ENCODE assay signal across 19 cellular contexts in the genomic region with DNA sequence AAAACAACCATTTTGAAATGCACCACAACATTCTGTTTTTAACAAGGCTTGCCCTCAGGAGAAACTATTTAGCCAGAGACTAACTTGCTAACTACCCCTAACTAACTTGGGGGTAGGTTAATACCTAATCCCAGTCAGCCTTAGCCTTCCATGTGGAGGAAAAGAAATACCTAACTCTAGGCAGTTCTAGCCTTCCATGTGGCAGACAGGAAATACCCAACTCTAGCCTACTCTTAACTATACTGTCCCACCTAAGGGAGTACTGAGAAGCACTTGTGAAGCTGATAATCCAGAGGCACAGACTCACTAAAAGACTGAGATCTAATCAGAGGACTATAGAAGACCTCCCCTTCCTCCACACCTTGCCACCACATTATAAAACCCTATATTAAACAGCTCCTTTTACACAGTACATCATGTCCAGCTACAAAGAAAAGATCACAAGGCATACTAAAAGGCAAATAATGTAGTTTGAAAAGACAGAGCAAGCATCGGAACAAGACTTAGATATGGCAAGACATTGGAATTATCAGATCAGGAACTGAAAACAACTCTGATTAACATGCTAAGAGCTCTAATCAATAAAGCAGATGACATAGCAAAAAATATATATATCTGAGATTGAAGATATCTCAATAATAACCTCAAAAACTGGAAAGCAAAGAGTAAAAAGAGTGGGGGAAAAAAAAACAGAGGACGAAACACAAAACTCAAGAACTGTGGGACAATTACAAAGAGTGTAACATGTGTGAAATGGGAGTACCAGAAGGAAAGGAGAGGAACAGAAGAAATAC. TPM values are rescaled to one million over a fixed set of nuclear protein-coding genes. Genes with fewer than 3 reads are reported as not detected.
DNase-seq lines count a peak whose midpoint lies in the region; ATAC-seq and TF ChIP-seq lines count a peak whose summit lies in the region.
"Had no signal": no experiment of that assay in that cellular context is flagged by ENCODE, and none has a peak within 500 bp of the region (broad histone marks: within the 10 kb centered on the region; RNA-seq: fewer than 3 reads in every experiment).

No MANE protein-coding gene starts in this region.

- peaks cover 0 to 5% (median 1%) of the 10 kb centered on the region in 7 donors for H3K9me3 Mint-ChIP-seq in CD4-positive, CD25-positive, alpha-beta regulatory T cell
- H3K9me3 Mint-ChIP-seq in memory B cell, result no peaks in the 10 kb centered on the region

- DNase-seq in CD4-positive, CD25-positive, alpha-beta regulatory T cell, result no peak
- DNase-seq in RWPE2 (ENCODE audit: low spot score) (no peak), memory B cell (ENCODE audit: low spot score in 2 of 2) (no peak), T1000 (lab: John Stamatoyannopoulos, UW) (no peak), RPMI8226 (no peak), globus pallidus (ENCODE audit: low spot score) (no peak)
- DNase-seq: activated CD4-positive, alpha-beta T cell treated with anti-CD3 and anti-CD28 coated beads, Interleukin-2, amount 50 U/mL, for 4 hours; DMS153; effector CD4-positive, alpha-beta T cell; foreskin melanocyte; midbrain; NCI-H2107; NCI-H82; pancreas; Right ventricle myocardium superior; stimulated activated CD4-positive, alpha-beta T cell treated with anti-CD3 and anti-CD28 coated beads, Interleukin-12 subunit alpha, Interleukin-12 subunit beta, amount 100 ng/mL, for 4 hours had no signal

- peak in 1 of 2 donors; percentile 47 for ATAC-seq in CD4-positive, CD25-positive, alpha-beta regulatory T cell (ENCODE audit: low read depth in 2 of 2)
- ATAC-seq in GM19043 (IDR thresholded peaks at IDR 0.05; ENCODE audit: low read depth, unreplicated experiment) (peak; percentile 49), RWPE2 (ENCODE audit: low read depth) (peak; percentile 33; the same call in 1 of the 3 replicates), memory B cell (ENCODE audit: low read depth) (no peak), HG02678 (IDR thresholded peaks at IDR 0.05; ENCODE audit: unreplicated experiment) (no peak)
- ATAC-seq: pancreas had no signal

- H3K4me3 Mint-ChIP-seq in CD4-positive, CD25-positive, alpha-beta regulatory T cell, result peak overlapping the region; percentile 47 to 78 (median 71)
- H3K4me3 Mint-ChIP-seq in memory B cell, result peak overlapping the region; percentile 2
- H3K4me3 Mint-ChIP-seq: brain had no signal

- H3K27ac ChIP-seq in CD4-positive, CD25-positive, alpha-beta regulatory T cell (ENCODE audit: insufficient read depth, low read length, poor library complexity, severe bottlenecking), result no peak overlapping the region
- H3K27ac ChIP-seq in RWPE2 (ENCODE audit: poor library complexity, severe bottlenecking), result peak overlapping the region; percentile 66
- H3K27ac ChIP-seq: pancreas had no signal

- peaks cover 42% of the 10 kb centered on the region for H3K4me1 ChIP-seq in CD4-positive, CD25-positive, alpha-beta regulatory T cell (ENCODE audit: control insufficient read depth, insufficient read depth, low read length, poor library complexity, severe bottlenecking)
- peaks cover 22% of the 10 kb centered on the region for H3K4me1 ChIP-seq in RWPE2 (ENCODE audit: insufficient read depth, poor library complexity, severe bottlenecking)

- no peaks in the 10 kb centered on the region for H3K36me3 ChIP-seq in CD4-positive, CD25-positive, alpha-beta regulatory T cell (ENCODE audit: control insufficient read depth, insufficient read depth, low read length)
- no peaks in the 10 kb centered on the region for H3K36me3 ChIP-seq in RWPE2 (ENCODE audit: low read depth)
- H3K36me3 ChIP-seq: pancreas had no signal

- H3K27ac Mint-ChIP-seq in CD4-positive, CD25-positive, alpha-beta regulatory T cell, result peak overlapping the region; percentile 46 to 89 (median 50)
- peak overlapping the region; percentile 10 for H3K27ac Mint-ChIP-seq in memory B cell
- H3K27ac Mint-ChIP-seq: brain had no signal

- peaks cover 23% of the 10 kb centered on the region for H3K36me3 Mint-ChIP-seq in CD4-positive, CD25-positive, alpha-beta regulatory T cell
- peaks cover 18% of the 10 kb centered on the region for H3K36me3 Mint-ChIP-seq in memory B cell

- no peaks in the 10 kb centered on the region for H3K27me3 ChIP-seq in CD4-positive, CD25-positive, alpha-beta regulatory T cell (ENCODE audit: control insufficient read depth, insufficient read depth, low read length)
- H3K27me3 ChIP-seq in RWPE2 (ENCODE audit: insufficient read depth, poor library complexity, severe bottlenecking), result no peaks in the 10 kb centered on the region
- H3K27me3 ChIP-seq: pancreas had no signal

- H3K9me3 ChIP-seq in CD4-positive, CD25-positive, alpha-beta regulatory T cell (ENCODE audit: control insufficient read depth in 2 of 2, low read length in 2 of 2), result no peaks in the 10 kb centered on the region
- H3K9me3 ChIP-seq in RWPE2 (ENCODE audit: severe bottlenecking), result no peaks in the 10 kb centered on the region
- H3K9me3 ChIP-seq: pancreas had no signal

- peaks cover 56 to 95% (median 85%) of the 10 kb centered on the region in 4 donors for H3K4me1 Mint-ChIP-seq in CD4-positive, CD25-positive, alpha-beta regulatory T cell
- peaks cover 66% of the 10 kb centered on the region for H3K4me1 Mint-ChIP-seq in memory B cell

- no peaks in the 10 kb centered on the region for H3K27me3 Mint-ChIP-seq in CD4-positive, CD25-positive, alpha-beta regulatory T cell
- H3K27me3 Mint-ChIP-seq in memory B cell, result no peaks in the 10 kb centered on the region
- H3K27me3 Mint-ChIP-seq: brain had no signal

- peak overlapping the region; percentile 52 for H3K4me3 ChIP-seq in CD4-positive, CD25-positive, alpha-beta regulatory T cell (ENCODE audit: low read depth, low read length)
- no peak overlapping the region for H3K4me3 ChIP-seq in RWPE2 (ENCODE audit: severe bottlenecking)
- H3K4me3 ChIP-seq: pancreas had no signal

- no peak for TF ChIP-seq CTCF in RWPE2 (IDR thresholded peaks at IDR 0.05; ENCODE audit: poor library complexity, severe bottlenecking)

RNA-seq across cellular contexts. Expression of gene FRYL, which starts 52.2 kb away (rescaled TPM):
- total RNA-seq in CD4-positive, CD25-positive, alpha-beta regulatory T cell, result 135 TPM
- 10 to 100 TPM; 27.5 to 34.3 (median 31.2) TPM for polyA plus RNA-seq in CD4-positive, CD25-positive, alpha-beta regulatory T cell

Comparison
In these comparisons a context has a peak if more than half of its experiments do, and no peak if none do; other contexts are left out.
1. ATAC-seq: peak in GM19043 (single experiment) and RWPE2 (single experiment); none in memory B cell (single experiment) and HG02678 (single experiment).